Comparison of ENCODE assay signal across 10 cellular contexts in the genomic region with DNA sequence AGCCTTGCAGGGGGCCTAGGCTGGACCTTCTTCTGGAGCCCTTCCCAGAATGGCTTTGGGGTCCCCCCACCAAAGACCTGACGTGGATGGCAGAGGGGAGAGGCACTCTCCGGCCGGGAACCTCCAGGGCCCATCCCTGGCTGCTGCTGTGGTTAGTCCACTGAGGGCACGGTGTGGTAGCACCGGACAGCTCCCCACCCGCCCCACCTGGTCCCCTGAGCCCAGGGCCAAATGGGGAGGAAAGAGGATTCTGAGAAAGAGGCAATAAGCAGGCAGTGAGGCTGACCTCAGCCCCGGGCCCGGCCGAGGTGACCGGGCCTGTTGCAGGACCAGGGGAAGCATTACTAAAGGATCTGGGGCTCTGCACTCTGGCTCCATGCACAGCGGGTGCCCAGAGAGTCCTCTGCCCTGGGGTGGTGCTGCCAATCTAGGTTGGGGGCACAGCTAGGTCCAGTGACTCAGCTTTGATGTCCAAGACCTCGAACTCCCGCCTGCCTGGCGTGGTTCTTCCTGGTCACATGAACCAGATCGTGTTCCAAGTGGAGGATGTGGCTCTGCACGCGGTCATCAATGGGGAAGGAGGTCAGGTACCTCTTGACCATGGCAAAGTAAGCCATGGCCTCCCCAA. TPM values are rescaled to one million over a fixed set of nuclear protein-coding genes. Genes with fewer than 3 reads are reported as not detected.
DNase-seq lines count a peak whose midpoint lies in the region; ATAC-seq and TF ChIP-seq lines count a peak whose summit lies in the region.
"Had no signal": no experiment of that assay in that cellular context is flagged by ENCODE, and none has a peak within 500 bp of the region (broad histone marks: within the 10 kb centered on the region; RNA-seq: fewer than 3 reads in every experiment).

No MANE protein-coding gene starts in this region.

- intact Hi-C loops in CD4-positive, alpha-beta T cell (cut with DNase I, micrococcal nuclease), result no loop called here
- intact Hi-C loops in dorsolateral prefrontal cortex (cut with DNase I), result loop anchor here in 1 of 2 donors (2.0 to 5.0 kb wide), 2 partner anchors 16 to 107 kb away; no protein-coding TSS in a partner anchor

- H3K4me3 Mint-ChIP-seq in CD4-positive, alpha-beta T cell, result peak overlapping the region; percentile 69
- H3K4me3 Mint-ChIP-seq in osteocyte (ENCODE audit: unreplicated experiment), result peak overlapping the region; percentile 57

- H3F3A ChIP-seq in OCI-LY1 (ENCODE audit: insufficient read depth, low read length), result no peaks in the 10 kb centered on the region

- ATAC-seq in CD4-positive, alpha-beta T cell (ENCODE audit: poor library complexity), result no peak

- no peaks in the 10 kb centered on the region for H3K9me2 ChIP-seq in OCI-LY1 (ENCODE audit: low read depth, low read length)

- H3K27me3 ChIP-seq in CD4-positive, alpha-beta T cell (ENCODE audit: control insufficient read depth, insufficient read depth, low read length), result no peaks in the 10 kb centered on the region
- H3K27me3 ChIP-seq in OCI-LY1 (ENCODE audit: insufficient read depth, low read length) (no peaks in the 10 kb centered on the region), dorsolateral prefrontal cortex (no peaks in the 10 kb centered on the region)

- no peak overlapping the region for H2AFZ ChIP-seq in OCI-LY1 (ENCODE audit: low read length)

- H3K4me3 ChIP-seq in OCI-LY1 (ENCODE audit: low read depth, low read length, poor library complexity, severe bottlenecking), result peak overlapping the region; percentile 45
- peak overlapping the region in 28 of 59 donors; percentile 1 to 80 (median 66) for H3K4me3 ChIP-seq in dorsolateral prefrontal cortex

- no peaks in the 10 kb centered on the region for H3K36me3 Mint-ChIP-seq in CD4-positive, alpha-beta T cell (ENCODE audit: low read depth)
- H3K36me3 Mint-ChIP-seq in osteocyte (ENCODE audit: unreplicated experiment), result peaks cover 2% of the 10 kb centered on the region

- peaks cover 52% of the 10 kb centered on the region for H3K4me1 ChIP-seq in OCI-LY1 (ENCODE audit: insufficient read depth, low read length, severe bottlenecking)

- H3K27me3 Mint-ChIP-seq in CD4-positive, alpha-beta T cell, result peaks cover 4% of the 10 kb centered on the region
- H3K27me3 Mint-ChIP-seq in osteocyte (ENCODE audit: unreplicated experiment), result no peaks in the 10 kb centered on the region

- peak overlapping the region; percentile 96; the same call in 1 of the 2 replicates for H3K4me2 ChIP-seq in OCI-LY1 (ENCODE audit: low read length)

- peaks cover 4% of the 10 kb centered on the region for H3K36me3 ChIP-seq in OCI-LY1 (ENCODE audit: insufficient read depth, low read length)

- no peak for DNase-seq in CD4-positive, alpha-beta T cell
- no peak for DNase-seq in dorsolateral prefrontal cortex
- no peak for DNase-seq in osteocyte (ENCODE audit: extremely low spot score, unreplicated experiment)
- no peak for DNase-seq in GM13976 (ENCODE audit: low spot score)
- no peak for DNase-seq in MV-4-11 (lab: John Stamatoyannopoulos, UW)
- no peak for DNase-seq in KBM-7
- no peak for DNase-seq in anterior cingulate cortex (lab: John Stamatoyannopoulos, UW)
- DNase-seq: dermis blood vessel endothelial cell, Kasumi-1 had no signal

- no peak overlapping the region for H3K9ac ChIP-seq in OCI-LY1 (ENCODE audit: low read length)

- in situ Hi-C loops in GM13976 (cut with MboI; ENCODE audit: low sequenced_read_pairs, unreplicated experiment), result no loop called here
- in situ Hi-C loops in KBM-7 (cut with MboI; ENCODE audit: low pct_unique_long_range_greater_than_20kb, low sequenced_read_pairs), result no loop called here

- no peaks in the 10 kb centered on the region for H4K20me1 ChIP-seq in OCI-LY1 (ENCODE audit: insufficient read depth, low read length)

- no peaks in the 10 kb centered on the region for H3K9me3 ChIP-seq in CD4-positive, alpha-beta T cell (ENCODE audit: control insufficient read depth, low read length)
- H3K9me3 ChIP-seq in OCI-LY1 (ENCODE audit: low read length), result no peaks in the 10 kb centered on the region

- peaks cover 55% of the 10 kb centered on the region for H3K4me1 Mint-ChIP-seq in CD4-positive, alpha-beta T cell (ENCODE audit: low read depth)
- H3K4me1 Mint-ChIP-seq in osteocyte (ENCODE audit: unreplicated experiment), result peaks cover 43% of the 10 kb centered on the region

- no peaks in the 10 kb centered on the region for H3K79me2 ChIP-seq in OCI-LY1 (ENCODE audit: insufficient read depth, low read length)

- no peaks in the 10 kb centered on the region for H3K9me3 Mint-ChIP-seq in CD4-positive, alpha-beta T cell
- no peaks in the 10 kb centered on the region for H3K9me3 Mint-ChIP-seq in osteocyte (ENCODE audit: unreplicated experiment)

- CTCF ChIA-PET in CD4-positive, alpha-beta T cell (lab: Charles Lee), result interaction anchor here (1.4 to 3.8 kb wide), 2 partner anchors 31 to 71 kb away, joined by 3 to 31 read pairs; no protein-coding TSS in a partner anchor

- peak overlapping the region; percentile 50 for H3K27ac Mint-ChIP-seq in CD4-positive, alpha-beta T cell
- peak overlapping the region; percentile 38 for H3K27ac Mint-ChIP-seq in osteocyte (ENCODE audit: unreplicated experiment)

- H3K27ac ChIP-seq in CD4-positive, alpha-beta T cell (ENCODE audit: low read depth, low read length), result no peak overlapping the region
- H3K27ac ChIP-seq in OCI-LY1 (ENCODE audit: low read depth, low read length, poor library complexity, severe bottlenecking) (no peak overlapping the region), dorsolateral prefrontal cortex (peak overlapping the region in 30 of 59 donors; percentile 11 to 86 (median 46))

- no peak for TF ChIP-seq CTCF in CD4-positive, alpha-beta T cell (IDR thresholded peaks at IDR 0.05)
- TF ChIP-seq CTCF in OCI-LY1 (IDR thresholded peaks at IDR 0.05; ENCODE audit: low read length), result no peak
- TF ChIP-seq CTCF in dorsolateral prefrontal cortex (IDR thresholded peaks at IDR 0.05 in 54 of 56, conservative IDR thresholded peaks at IDR 0.05 in 2 of 56; ENCODE audit: low read depth in 1 of 56, partially characterized antibody in 56 of 56), result no peak
- no peak for TF ChIP-seq CTCF in osteocyte (IDR thresholded peaks at IDR 0.05)
- TF ChIP-seq CTCF in GM13976 (IDR thresholded peaks at IDR 0.05; ENCODE audit: borderline replicate concordance, control extremely low read depth, extremely low read depth, insufficient read depth, missing control alignments), result no peak

- POLR2A ChIA-PET in CD4-positive, alpha-beta T cell (lab: Charles Lee), result interaction anchor here (0.8 to 8.5 kb wide), 4 partner anchors 16 to 35 kb away, joined by 3 to 89 read pairs (median 39); a partner anchor contains a TSS

RNA-seq across cellular contexts. Expression of a gene that starts 2.2 kb away (rescaled TPM):
- total RNA-seq in CD4-positive, alpha-beta T cell, result 10 to 100 TPM; 25.1 to 25.3 TPM
- total RNA-seq in dorsolateral prefrontal cortex (100 to 1,000 TPM in 20 of 120 experiments, 10 to 100 TPM in 100; 53.5 to 178 (median 74.0) TPM), osteocyte (87.7 and 92.2 TPM in 2 replicates)

RNA-seq across cellular contexts. Expression of a gene that starts 3.1 kb away (rescaled TPM):
- total RNA-seq in CD4-positive, alpha-beta T cell, result not detected
- 10 to 100 TPM in 3 of 120 experiments, 1 to 10 TPM in 117; 2.0 to 11.0 (median 5.3) TPM for total RNA-seq in dorsolateral prefrontal cortex
- total RNA-seq in osteocyte, result 0.24 TPM in 1 of 2 replicates, not detected in the other
- total RNA-seq: dermis blood vessel endothelial cell had no signal

RNA-seq across cellular contexts. Expression of a gene that starts 11.8 kb away (rescaled TPM):
- total RNA-seq in CD4-positive, alpha-beta T cell, result 100 to 1,000 TPM; 144 TPM
- total RNA-seq in dorsolateral prefrontal cortex (10 to 100 TPM; 30.5 to 72.6 (median 46.2) TPM), osteocyte (193 and 197 TPM in 2 replicates)

RNA-seq across cellular contexts. Expression of a gene that starts 16.8 kb away (rescaled TPM):
- 10 to 100 TPM; 11.2 to 11.6 TPM for total RNA-seq in CD4-positive, alpha-beta T cell
- 10 to 100 TPM; 19.0 to 45.5 (median 31.1) TPM for total RNA-seq in dorsolateral prefrontal cortex
- total RNA-seq in osteocyte, result 24.3 and 25.2 TPM in 2 replicates

RNA-seq across cellular contexts. Expression of a gene that starts 36.0 kb away (rescaled TPM):
- 1 to 10 TPM; 6.0 TPM for total RNA-seq in CD4-positive, alpha-beta T cell
- total RNA-seq in dorsolateral prefrontal cortex (10 to 100 TPM in 119 of 120 experiments, 1 to 10 TPM in 1; 9.8 to 22.0 (median 15.9) TPM), osteocyte (22.8 and 24.3 TPM in 2 replicates)

Comparison
In these comparisons a context has a peak if more than half of its experiments do, and no peak if none do; other contexts are left out.
1. H3K27ac ChIP-seq: peak in dorsolateral prefrontal cortex (30 of 59); none in CD4-positive, alpha-beta T cell (single experiment) and OCI-LY1 (single experiment).